ENCODE assay signal across 9 cellular contexts in genomic region chr4:14254252-14254651, GRCh38.
DNase-seq lines count a peak whose midpoint lies in the region; ATAC-seq, FAIRE-seq and TF ChIP-seq lines count a peak whose summit lies in the region.
"Had no signal": no experiment of that assay in that cellular context is flagged by ENCODE, and none has a peak within 500 bp of the region (broad histone marks: within the 10 kb centered on the region; RNA-seq: fewer than 3 reads in every experiment).

No MANE protein-coding gene starts in this region.

- H3K79me2 ChIP-seq in astrocyte (ENCODE audit: insufficient read depth, low read length), result no peaks in the 10 kb centered on the region

- intact Hi-C loops in left colon (cut with DNase I, micrococcal nuclease), result loop anchor here in 1 of 2 donors (10.0 kb wide), 1 partner anchor 599 kb away; no protein-coding TSS in a partner anchor

- no peak overlapping the region for H2AFZ ChIP-seq in astrocyte (ENCODE audit: low read depth, low read length)

- no peak overlapping the region for H3K4me3 ChIP-seq in astrocyte (ENCODE audit: insufficient read depth, low read depth, low read length)

- H3K27me3 ChIP-seq in astrocyte (ENCODE audit: insufficient read depth, low read length), result no peaks in the 10 kb centered on the region

- no peaks in the 10 kb centered on the region for H3K36me3 Mint-ChIP-seq in astrocyte (ENCODE audit: low read depth, unreplicated experiment)
- H3K36me3 Mint-ChIP-seq: brain had no signal

- no peaks in the 10 kb centered on the region for H3K4me1 Mint-ChIP-seq in astrocyte (ENCODE audit: low read depth, unreplicated experiment)
- H3K4me1 Mint-ChIP-seq: brain had no signal

- no peak overlapping the region for H3K27ac Mint-ChIP-seq in astrocyte (ENCODE audit: unreplicated experiment)

- H3K9me3 Mint-ChIP-seq in astrocyte (ENCODE audit: unreplicated experiment), result no peaks in the 10 kb centered on the region

- no peaks in the 10 kb centered on the region for H3K4me1 ChIP-seq in astrocyte (ENCODE audit: insufficient read depth, low read length)

- no peak overlapping the region for H3K27ac ChIP-seq in astrocyte (ENCODE audit: low read depth, low read length)

- peak; percentile 60 for TF ChIP-seq CTCF in astrocyte (IDR thresholded peaks at IDR 0.05; ENCODE audit: insufficient read depth, low read depth, low read length)

- peak; percentile 72 for ATAC-seq in GM18498 (IDR thresholded peaks at IDR 0.05; ENCODE audit: unreplicated experiment)
- peak; percentile 60 for ATAC-seq in HG03432 (IDR thresholded peaks at IDR 0.05; ENCODE audit: unreplicated experiment)
- ATAC-seq in left colon, result peak; percentile 44

- no peaks in the 10 kb centered on the region for H3K9me3 ChIP-seq in astrocyte (ENCODE audit: insufficient read depth, low read depth, low read length)

- H4K20me1 ChIP-seq in astrocyte (ENCODE audit: insufficient read depth, low read length), result no peaks in the 10 kb centered on the region

- H3K27me3 Mint-ChIP-seq in astrocyte (ENCODE audit: low read depth, unreplicated experiment), result no peaks in the 10 kb centered on the region
- H3K27me3 Mint-ChIP-seq: brain had no signal

- no peaks in the 10 kb centered on the region for H3K36me3 ChIP-seq in astrocyte (ENCODE audit: insufficient read depth, low read length)

- peak; percentile 45 for FAIRE-seq in astrocyte (lab: Jason Lieb, UNC)

- DNase-seq in AG08396 (ENCODE audit: low spot score) (peak; percentile 25), astrocyte (ENCODE audit: low read depth) (peak; percentile 11), left colon (peak in 1 of 2 donors; percentile 46), OCI-M2 (lab: John Stamatoyannopoulos, UW; ENCODE audit: unreplicated experiment) (no peak), NCI-H1048 (lab: John Stamatoyannopoulos, UW) (no peak)
- DNase-seq in activated effector memory CD4-positive, alpha-beta T cell treated with anti-CD3 and anti-CD28 coated beads, Interleukin-2, amount 50 U/mL, for 16 hours, result no peak

- no peak overlapping the region for H3K4me2 ChIP-seq in astrocyte (ENCODE audit: low read length)

- H3K9ac ChIP-seq in astrocyte (ENCODE audit: low read length), result no peak overlapping the region

- no peak overlapping the region for H3K4me3 Mint-ChIP-seq in astrocyte (ENCODE audit: unreplicated experiment)
- H3K4me3 Mint-ChIP-seq: brain had no signal

Comparison
In these comparisons a context has a peak if more than half of its experiments do, and no peak if none do; other contexts are left out.
1. DNase-seq: peak in AG08396 (single experiment) and astrocyte (single experiment); none in activated effector memory CD4-positive, alpha-beta T cell treated with anti-CD3 and anti-CD28 coated beads, Interleukin-2, amount 50 U/mL, for 16 hours (single experiment), OCI-M2 (single experiment) and NCI-H1048 (single experiment).
2. Peak in every context shown above with its lines, with median percentiles within 50 percentile points of each other: ATAC-seq.